7 cellular contexts compared by ENCODE assay signal in genomic region chr2:157899125-157899839, GRCh38.
DNase-seq lines count a peak whose midpoint lies in the region; ATAC-seq lines count a peak whose summit lies in the region.

No MANE protein-coding gene starts in this region.

- H3K27ac Mint-ChIP-seq in effector memory CD8-positive, alpha-beta T cell, result peak overlapping the region; percentile 92 to 95

- peaks cover 37 to 51% of the 10 kb centered on the region in 2 donors for H3K4me1 Mint-ChIP-seq in effector memory CD8-positive, alpha-beta T cell (ENCODE audit: low read depth in 2 of 2)

- peak; percentile 90 for ATAC-seq in GM19025 (IDR thresholded peaks at IDR 0.05; ENCODE audit: low read depth, unreplicated experiment)
- peak; percentile 75 for ATAC-seq in GM21786 (IDR thresholded peaks at IDR 0.05; ENCODE audit: unreplicated experiment)
- peak; percentile 69 for ATAC-seq in HG03565 (IDR thresholded peaks at IDR 0.05; ENCODE audit: unreplicated experiment)
- ATAC-seq in effector memory CD8-positive, alpha-beta T cell (replicated peaks), result no peak

- H3K27me3 Mint-ChIP-seq in effector memory CD8-positive, alpha-beta T cell, result no peaks in the 10 kb centered on the region

- H3K9me3 Mint-ChIP-seq in effector memory CD8-positive, alpha-beta T cell, result peaks cover 1 to 6% of the 10 kb centered on the region in 2 donors

- DNase-seq in effector memory CD8-positive, alpha-beta T cell, result no peak
- DNase-seq in NCI-H1930 (lab: John Stamatoyannopoulos, UW) (no peak), CD1c-positive myeloid dendritic cell (ENCODE audit: extremely low spot score) (no peak), cerebellar cortex (ENCODE audit: low spot score) (no peak)

- peak overlapping the region; percentile 60 to 88 for H3K4me3 Mint-ChIP-seq in effector memory CD8-positive, alpha-beta T cell

- no peaks in the 10 kb centered on the region for H3K36me3 Mint-ChIP-seq in effector memory CD8-positive, alpha-beta T cell (ENCODE audit: insufficient read depth)
